In genomic region chr2:118186110-118186857, GRCh38 we compare ENCODE assay signal across 8 cellular contexts.
DNase-seq lines count a peak whose midpoint lies in the region; ATAC-seq, FAIRE-seq and TF ChIP-seq lines count a peak whose summit lies in the region.

No MANE protein-coding gene starts in this region.

- peaks cover 16% of the 10 kb centered on the region for H3K4me1 Mint-ChIP-seq in activated B cell treated with CpG ODN at 0.5 μM for 24 hours

- ATAC-seq in GM18858 (IDR thresholded peaks at IDR 0.05; ENCODE audit: unreplicated experiment) (peak; percentile 87), HG03066 (IDR thresholded peaks at IDR 0.05; ENCODE audit: low read depth, unreplicated experiment) (peak; percentile 89), activated B cell treated with CpG ODN at 0.5 μM for 24 hours (ENCODE audit: low read depth) (peak; percentile 95)

- H3K27ac Mint-ChIP-seq in activated B cell treated with CpG ODN at 0.5 μM for 24 hours, result peak overlapping the region; percentile 98

- DNase-seq in ACHN (peak; percentile 82), NCI-H2171 (lab: John Stamatoyannopoulos, UW) (peak; percentile 88), activated B cell treated with CpG ODN at 0.5 μM for 24 hours (peak; percentile 81), kidney (peak; percentile 95)
- peak; percentile 87 for DNase-seq in central memory CD4-positive, alpha-beta T cell
- DNase-seq in stimulated activated CD4-positive, alpha-beta T cell treated with anti-CD3 and anti-CD28 coated beads, Interleukin-15, amount 100 ng/mL, for 1 hour (ENCODE audit: low read depth in 1 of 2, low spot score in 1 of 2), result peak; percentile 71 to 80

- in situ Hi-C loops in ACHN (cut with HindIII; ENCODE audit: low pct_ligation_motif_present, low pct_unique_long_range_greater_than_20kb, low sequenced_read_pairs), result no loop called here

- peak overlapping the region; percentile 13 to 27 for H3K27ac ChIP-seq in kidney (ENCODE audit: low read depth in 2 of 2, low read length in 2 of 2)

- TF ChIP-seq CTCF in activated B cell treated with CpG ODN at 0.5 μM for 24 hours (IDR thresholded peaks at IDR 0.05), result no peak
- TF ChIP-seq CTCF in kidney (IDR thresholded peaks at IDR 0.05; ENCODE audit: borderline replicate concordance, extremely low read depth, insufficient read depth), result no peak

- FAIRE-seq in kidney (lab: Jason Lieb, UNC), result no peak

- H3K36me3 Mint-ChIP-seq in activated B cell treated with CpG ODN at 0.5 μM for 24 hours (ENCODE audit: low read depth), result peaks cover 6% of the 10 kb centered on the region

- POLR2A ChIA-PET in activated B cell treated with CpG ODN at 0.5 μM for 24 hours (lab: Charles Lee), result interaction anchor here (0.5 to 3.2 kb wide), 12 partner anchors 13 to 1181 kb away, joined by 3 to 13 read pairs (median 4); partner anchors contain the start of genes C2orf76, DBI, DDX18 and INSIG2

- CTCF ChIA-PET in activated B cell treated with CpG ODN at 0.5 μM for 24 hours (lab: Charles Lee), result interaction anchor here (0.9 to 1.7 kb wide), 3 partner anchors 10 to 183 kb away, joined by 3 to 7 read pairs (median 4); no protein-coding TSS in a partner anchor

- peak overlapping the region; percentile 86 to 88 for H3K4me3 ChIP-seq in kidney (ENCODE audit: low read length in 2 of 2)

- H3K36me3 ChIP-seq in kidney (ENCODE audit: control insufficient read depth in 1 of 2, insufficient read depth in 2 of 2, low read length in 2 of 2), result no peaks in the 10 kb centered on the region

- no peaks in the 10 kb centered on the region for H3K9me3 ChIP-seq in kidney (ENCODE audit: control insufficient read depth in 1 of 2, low read length in 2 of 2)

- intact Hi-C loops in activated B cell treated with CpG ODN at 0.5 μM for 24 hours (cut with micrococcal nuclease), result loop anchor here (1.0 to 5.0 kb wide), 5 partner anchors 98 to 1991 kb away; partner anchors contain the start of genes C2orf76, DBI, DDX18 and INSIG2
- intact Hi-C loops in kidney (cut with DNase I), result no loop called here

- H3K9ac ChIP-seq in kidney (ENCODE audit: low read length in 2 of 2), result peak overlapping the region; percentile 35 to 53

- peak overlapping the region; percentile 97 for H3K4me3 Mint-ChIP-seq in activated B cell treated with CpG ODN at 0.5 μM for 24 hours

- peaks cover 0 to 4% of the 10 kb centered on the region in 2 donors for H3K4me1 ChIP-seq in kidney (ENCODE audit: control insufficient read depth in 1 of 2, insufficient read depth in 1 of 2, low read depth in 1 of 2, low read length in 2 of 2)

- H3K27me3 Mint-ChIP-seq in activated B cell treated with CpG ODN at 0.5 μM for 24 hours, result peaks cover under 1% of the 10 kb centered on the region

- H3K9me3 Mint-ChIP-seq in activated B cell treated with CpG ODN at 0.5 μM for 24 hours, result no peaks in the 10 kb centered on the region

Comparison
In these comparisons a context has a peak if more than half of its experiments do, and no peak if none do; other contexts are left out.
1. Peak in every context shown above with its lines: DNase-seq, ATAC-seq, H3K4me3 ChIP-seq and H3K27ac ChIP-seq.